ENCODE assay signal across 20 cellular contexts in the genomic region with DNA sequence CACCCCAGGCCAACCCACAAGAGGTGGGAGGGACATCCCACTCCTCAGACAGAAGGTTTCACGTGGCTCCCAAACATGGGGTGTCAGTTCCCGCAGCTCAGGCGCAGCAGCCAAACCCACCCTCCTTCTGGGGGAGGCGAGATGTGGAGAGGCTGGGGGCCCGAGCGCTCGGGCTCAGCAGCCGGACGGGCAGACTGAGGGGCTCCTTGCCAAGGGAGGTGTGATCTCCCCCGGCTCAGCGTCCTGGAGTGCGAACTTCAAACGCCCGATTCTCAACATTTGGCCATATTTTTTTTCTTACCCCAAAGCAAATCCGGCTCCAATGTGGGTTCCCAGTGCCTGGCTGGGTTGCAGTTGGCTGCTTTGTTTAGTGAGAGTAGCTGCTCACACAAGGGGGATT.
DNase-seq lines count a peak whose midpoint lies in the region; ATAC-seq, FAIRE-seq and TF ChIP-seq lines count a peak whose summit lies in the region.
"Had no signal": no experiment of that assay in that cellular context is flagged by ENCODE, and none has a peak within 500 bp of the region (broad histone marks: within the 10 kb centered on the region; RNA-seq: fewer than 3 reads in every experiment).

No MANE protein-coding gene starts in this region.

- H3K9me2 ChIP-seq in GM23338 (ENCODE audit: insufficient read depth): 0 out of 2 replicates have a peak, but pooled peaks cover 8% of the 10 kb centered on the region

- no peak overlapping the region for H3T11ph ChIP-seq in H9 (ENCODE audit: low read length)

- H3K79me2 ChIP-seq in GM23338 (replicated peaks; ENCODE audit: insufficient read depth) (no peaks in the 10 kb centered on the region), H9 (ENCODE audit: insufficient read depth, low read length) (no peaks in the 10 kb centered on the region), H1 (ENCODE audit: control insufficient read depth in 1 of 2, insufficient read depth in 2 of 2, low read length in 2 of 2) (no peaks in the 10 kb centered on the region)

- H3K18ac ChIP-seq in H9 (ENCODE audit: insufficient read length, low read depth, low read length): no peak overlapping the region
- H3K18ac ChIP-seq in H1 (ENCODE audit: extremely low read depth, low read length): no peak overlapping the region
- H3K18ac ChIP-seq in neuronal stem cell (ENCODE audit: low read length): no peak overlapping the region

- H3K23ac ChIP-seq in H9 (ENCODE audit: insufficient read length, low read depth, low read length): no peak overlapping the region
- no peak overlapping the region for H3K23ac ChIP-seq in H1 (ENCODE audit: insufficient read length)
- H3K23ac ChIP-seq in neuronal stem cell (ENCODE audit: low read depth, low read length, poor library complexity): no peak overlapping the region

- CTCF ChIA-PET in H1 (lab: Charles Lee; ENCODE audit: partially characterized antibody): interaction anchor here (0.9 kb wide), 1 partner anchor 939 kb away, joined by 3 read pairs; no protein-coding TSS in a partner anchor

- peaks cover 14% of the 10 kb centered on the region for H3K4me1 Mint-ChIP-seq in GM23338
- H3K4me1 Mint-ChIP-seq in H9: peaks cover 3 to 22% of the 10 kb centered on the region in 2 experiments
- H3K4me1 Mint-ChIP-seq: B cell; CD4-positive, CD25-positive, alpha-beta regulatory T cell; CD8-positive, alpha-beta memory T cell had no signal

- H2BK12ac ChIP-seq in H9 (ENCODE audit: insufficient read length, low read depth, low read length) (no peak overlapping the region), H1 (ENCODE audit: low read depth, low read length) (peak overlapping the region; percentile 56; the same call in 1 of the 2 replicates), neuronal stem cell (ENCODE audit: low read length) (no peak overlapping the region)

- H4K5ac ChIP-seq in H9 (ENCODE audit: insufficient read length, low read depth, low read length) (no peak overlapping the region), H1 (ENCODE audit: insufficient read length, low read depth, low read length) (no peak overlapping the region)

- no peak overlapping the region for H3K27ac Mint-ChIP-seq in GM23338
- H3K27ac Mint-ChIP-seq in H9: no peak overlapping the region
- H3K27ac Mint-ChIP-seq: B cell; CD4-positive, CD25-positive, alpha-beta regulatory T cell had no signal

- no peaks in the 10 kb centered on the region for H4K20me1 ChIP-seq in GM23338 (replicated peaks; ENCODE audit: insufficient read depth)
- no peaks in the 10 kb centered on the region for H4K20me1 ChIP-seq in H9 (ENCODE audit: control insufficient read depth, insufficient read depth, insufficient read length)
- no peaks in the 10 kb centered on the region for H4K20me1 ChIP-seq in H1 (replicated peaks in 1 of 2; ENCODE audit: control insufficient read depth in 1 of 2, insufficient read depth in 2 of 2, low read length in 2 of 2)

- H3K27me3 Mint-ChIP-seq in GM23338 (ENCODE audit: insufficient read depth, low read depth, poor library complexity) (peaks cover 4% of the 10 kb centered on the region), H9 (ENCODE audit: low read depth) (peaks cover 22% of the 10 kb centered on the region)

- TF ChIP-seq POLR2A in H1 (IDR thresholded peaks at IDR 0.05; ENCODE audit: control extremely low read depth in 1 of 2, low read depth in 2 of 2, low read length in 2 of 2): no peak
- TF ChIP-seq POLR2A in ovary (IDR thresholded peaks at IDR 0.05): no peak

- H3K36me3 ChIP-seq in GM23338 (ENCODE audit: insufficient read depth): no peaks in the 10 kb centered on the region
- H3K36me3 ChIP-seq in H1 (ENCODE audit: control insufficient read depth in 2 of 4, insufficient read depth in 4 of 4, low read length in 3 of 4): no peaks in the 10 kb centered on the region
- H3K36me3 ChIP-seq in neuronal stem cell (replicated peaks in 1 of 2; ENCODE audit: control insufficient read depth in 2 of 2, insufficient read depth in 2 of 2, low read length in 2 of 2): no peaks in the 10 kb centered on the region
- no peaks in the 10 kb centered on the region for H3K36me3 ChIP-seq in BE2C
- H3K36me3 ChIP-seq in ovary: no peaks in the 10 kb centered on the region

- TF ChIP-seq CTCF in GM23338 (conservative IDR thresholded peaks at IDR 0.05; ENCODE audit: low read depth in 2 of 2) (no peak), H9 (conservative IDR thresholded peaks at IDR 0.05) (no peak), H1 (IDR thresholded peaks at IDR 0.05; ENCODE audit: control extremely low read depth in 1 of 3, insufficient read depth in 1 of 3, low read depth in 1 of 3, low read length in 3 of 3) (no peak), BE2C (IDR thresholded peaks at IDR 0.05; ENCODE audit: low read depth, low read length) (no peak), ovary (IDR thresholded peaks at IDR 0.05) (no peak)

- H4K8ac ChIP-seq in H9 (replicated peaks; ENCODE audit: insufficient read length, low read depth, low read length) (no peak overlapping the region), H1 (ENCODE audit: extremely low read depth, insufficient read depth, low read length) (no peak overlapping the region), neuronal stem cell (ENCODE audit: low read depth, low read length) (no peak overlapping the region)

- peaks cover 5% of the 10 kb centered on the region; the same call in 1 of the 2 replicates for H3K4me1 ChIP-seq in GM23338 (ENCODE audit: insufficient read depth)
- peaks cover under 1% of the 10 kb centered on the region; the same call in 1 of the 2 replicates for H3K4me1 ChIP-seq in H9 (ENCODE audit: insufficient read depth, low read length)
- H3K4me1 ChIP-seq in H1 (replicated peaks in 1 of 4; ENCODE audit: control insufficient read depth in 3 of 4, insufficient read depth in 4 of 4, low read length in 3 of 4): peaks cover 0 to 7% (median 0%) of the 10 kb centered on the region in 4 experiments; a peak in 2 of 7 replicates
- H3K4me1 ChIP-seq in neuronal stem cell (ENCODE audit: control insufficient read depth in 2 of 2, insufficient read depth in 1 of 2, low read depth in 1 of 2, low read length in 2 of 2): peaks cover 6% of the 10 kb centered on the region in 2 donors
- no peaks in the 10 kb centered on the region for H3K4me1 ChIP-seq in BE2C
- H3K4me1 ChIP-seq in ovary (ENCODE audit: insufficient read depth): peaks cover under 1% of the 10 kb centered on the region

- FAIRE-seq in H1 (lab: Jason Lieb, UNC): no peak
- FAIRE-seq: GM12878, K562 had no signal

- H2AFZ ChIP-seq in GM23338 (peak overlapping the region; percentile 86), H9 (ENCODE audit: low read length) (no peak overlapping the region), H1 (ENCODE audit: low read length) (no peak overlapping the region), neuronal stem cell (ENCODE audit: low read length) (no peak overlapping the region)

- H4K91ac ChIP-seq in H9 (ENCODE audit: insufficient read length, low read depth, low read length) (no peak overlapping the region), H1 (replicated peaks; ENCODE audit: insufficient read length, low read length) (no peak overlapping the region), neuronal stem cell (ENCODE audit: low read depth, low read length, poor library complexity) (no peak overlapping the region)

- no peak overlapping the region for H3K4me3 Mint-ChIP-seq in GM23338
- no peak overlapping the region for H3K4me3 Mint-ChIP-seq in H9
- H3K4me3 Mint-ChIP-seq: B cell; CD4-positive, CD25-positive, alpha-beta regulatory T cell; CD8-positive, alpha-beta memory T cell had no signal

- peak; percentile 22 for DNase-seq in GM23338 (ENCODE audit: low spot score)
- peak; percentile 23 for DNase-seq in H9
- DNase-seq in H1 (ENCODE audit: low read depth in 1 of 2, low spot score in 2 of 2): no peak
- no peak for DNase-seq in neuronal stem cell (ENCODE audit: low spot score)
- DNase-seq in BE2C: no peak
- no peak for DNase-seq in ovary
- no peak for DNase-seq in NCI-H226
- DNase-seq: C1 segment of cervical spinal cord; CD4-positive, CD25-positive, alpha-beta regulatory T cell; CD8-positive, alpha-beta memory T cell; COR-L47; DMS 273 treated with DMSO at 0.1 percent for 48 hours; DMS53; DND-41; EL; IMR-90 had no signal

- WGBS in H9 (ENCODE audit: extremely low coverage, insufficient read length, low lambda C conversion rate): no CpG with 5 or more reads among the region's 15 CpGs
- WGBS in H1 (ENCODE audit: extremely low coverage in 1 of 2, insufficient coverage in 1 of 2, insufficient read length in 1 of 2, insufficient replicate concordance in 2 of 2, low coverage in 1 of 2, low lambda C conversion rate in 2 of 2, missing lambda C conversion rate in 1 of 2), 2 experiments: 85% methylated on average over 11 of the region's 15 CpGs; no CpG with 5 or more reads in 1 of the 2 experiments
- no CpG with 5 or more reads among the region's 15 CpGs for WGBS in neuronal stem cell (ENCODE audit: extremely low coverage in 2 of 2, insufficient read length in 2 of 2, insufficient replicate concordance in 1 of 2), 2 donors
- 0 to 5% (median 2%) methylated on average over 11 to 15 of the region's 15 CpGs for WGBS in ovary, 3 donors

- intact Hi-C loops in ovary (cut with DNase I): no loop called here

- H3K27me3 ChIP-seq in GM23338 (ENCODE audit: insufficient read depth) (no peaks in the 10 kb centered on the region), H9 (ENCODE audit: insufficient read depth, low read length) (no peaks in the 10 kb centered on the region), H1 (replicated peaks in 1 of 4; ENCODE audit: control insufficient read depth in 3 of 4, extremely low read depth in 1 of 4, insufficient read depth in 3 of 4, low read length in 3 of 4) (peaks cover 0 to 2% (median 0%) of the 10 kb centered on the region in 4 experiments; a peak in 1 of 7 replicates), neuronal stem cell (ENCODE audit: control insufficient read depth in 3 of 3, insufficient read depth in 3 of 3, low read depth in 1 of 3, low read length in 3 of 3) (no peaks in the 10 kb centered on the region), BE2C (peaks cover 3% of the 10 kb centered on the region; the same call in 1 of the 2 replicates), ovary (no peaks in the 10 kb centered on the region)

- no peak overlapping the region for H3K14ac ChIP-seq in H9 (ENCODE audit: insufficient read depth, low read length)
- no peak overlapping the region for H3K14ac ChIP-seq in H1 (ENCODE audit: insufficient read length)
- H3K14ac ChIP-seq in neuronal stem cell (ENCODE audit: low read length): no peak overlapping the region

- H3K4me2 ChIP-seq in GM23338 (peak overlapping the region; percentile 51), H9 (ENCODE audit: insufficient read depth, insufficient read length, low read length) (no peak overlapping the region), H1 (ENCODE audit: insufficient read depth in 1 of 2, low read depth in 2 of 2, low read length in 2 of 2) (no peak overlapping the region; a peak in 1 of 4 replicates), neuronal stem cell (ENCODE audit: insufficient read depth, low read length, poor library complexity, severe bottlenecking) (no peak overlapping the region)

- TF ChIP-seq RAD21 in H1 (IDR thresholded peaks at IDR 0.05 in 1 of 2, conservative IDR thresholded peaks at IDR 0.05 in 1 of 2; ENCODE audit: low read depth in 2 of 2, low read length in 2 of 2): no peak

- no peak overlapping the region for H3K27ac ChIP-seq in GM23338 (ENCODE audit: low read depth)
- H3K27ac ChIP-seq in H9 (ENCODE audit: insufficient read length, low read depth, low read length): no peak overlapping the region
- H3K27ac ChIP-seq in H1 (ENCODE audit: low read depth, low read length): no peak overlapping the region
- H3K27ac ChIP-seq in neuronal stem cell (replicated peaks; ENCODE audit: low read length): no peak overlapping the region
- no peak overlapping the region for H3K27ac ChIP-seq in ovary

- H2AK5ac ChIP-seq in H9 (ENCODE audit: insufficient read length, low read length): no peak overlapping the region
- H2AK5ac ChIP-seq in H1 (ENCODE audit: low read depth, low read length): no peak overlapping the region; the same call in 1 of the 2 replicates
- no peak overlapping the region for H2AK5ac ChIP-seq in neuronal stem cell (ENCODE audit: low read depth, low read length)

- POLR2A ChIA-PET in H1 (lab: Charles Lee; ENCODE audit: partially characterized antibody): no interaction called here

- no peaks in the 10 kb centered on the region for H3F3A ChIP-seq in GM23338 (replicated peaks; ENCODE audit: low read depth)

- H3K4ac ChIP-seq in H9 (ENCODE audit: low read depth, low read length): no peak overlapping the region
- no peak overlapping the region for H3K4ac ChIP-seq in H1 (replicated peaks; ENCODE audit: insufficient read length, low read depth, low read length)
- no peak overlapping the region for H3K4ac ChIP-seq in neuronal stem cell (ENCODE audit: low read length)

- no peak; the same call in 2 of the 3 replicates for ATAC-seq in GM23338
- ATAC-seq: GM12878, HCT116, K562 had no signal

- H3K56ac ChIP-seq in H9 (ENCODE audit: insufficient read length, low read depth, low read length) (no peak overlapping the region), H1 (replicated peaks; ENCODE audit: insufficient read length, low read depth, low read length) (no peak overlapping the region)

- H2BK120ac ChIP-seq in H9 (ENCODE audit: low read depth, low read length, poor library complexity, severe bottlenecking) (no peak overlapping the region), H1 (replicated peaks; ENCODE audit: low read depth, low read length) (no peak overlapping the region), neuronal stem cell (ENCODE audit: low read depth, low read length) (no peak overlapping the region)

- H3K4me3 ChIP-seq in GM23338 (no peak overlapping the region), H1 (ENCODE audit: extremely low read depth in 1 of 4, insufficient read depth in 2 of 4, low read depth in 3 of 4, low read length in 4 of 4) (no peak overlapping the region), neuronal stem cell (ENCODE audit: low read length in 2 of 2) (no peak overlapping the region), BE2C (ENCODE audit: low read depth, low read length) (no peak overlapping the region), ovary (no peak overlapping the region)
- H3K4me3 ChIP-seq: GM12878, K562 had no signal

- H3K9me3 ChIP-seq in H9 (ENCODE audit: control insufficient read depth, low read depth, low read length): peaks cover 10% of the 10 kb centered on the region
- peaks cover 0 to 8% of the 10 kb centered on the region in 2 experiments; a peak in 2 of 4 replicates for H3K9me3 ChIP-seq in H1 (ENCODE audit: insufficient read depth in 2 of 2, low read depth in 1 of 2, low read length in 1 of 2)
- H3K9me3 ChIP-seq in neuronal stem cell (replicated peaks in 1 of 2; ENCODE audit: control insufficient read depth in 2 of 2, insufficient read depth in 1 of 2, low read depth in 1 of 2, low read length in 2 of 2): peaks cover 0 to 24% of the 10 kb centered on the region in 2 donors
- no peaks in the 10 kb centered on the region for H3K9me3 ChIP-seq in BE2C
- no peaks in the 10 kb centered on the region for H3K9me3 ChIP-seq in ovary

- H2BK20ac ChIP-seq in H9 (ENCODE audit: low read depth, low read length, poor library complexity, severe bottlenecking) (no peak overlapping the region), H1 (ENCODE audit: low read length) (peak overlapping the region; percentile 10)

- TF ChIP-seq EP300 in H1 (IDR thresholded peaks at IDR 0.05; ENCODE audit: borderline replicate concordance in 1 of 2, low read depth in 2 of 2, low read length in 2 of 2) (no peak), ovary (IDR thresholded peaks at IDR 0.05) (no peak)

- H2BK5ac ChIP-seq in H9 (ENCODE audit: insufficient read length, low read length) (no peak overlapping the region), H1 (ENCODE audit: low read depth, low read length) (no peak overlapping the region), neuronal stem cell (ENCODE audit: low read length) (no peak overlapping the region)

- H3K9ac ChIP-seq in H9 (ENCODE audit: extremely low read depth, insufficient read length, low read length): no peak overlapping the region
- H3K9ac ChIP-seq in H1 (replicated peaks in 1 of 4; ENCODE audit: extremely low read depth in 1 of 4, low read depth in 3 of 4, low read length in 3 of 4): no peak overlapping the region
- no peak overlapping the region for H3K9ac ChIP-seq in neuronal stem cell (ENCODE audit: low read depth, low read length, poor library complexity)

- H3K23me2 ChIP-seq in H9 (ENCODE audit: insufficient read length, low read depth, low read length, poor library complexity, severe bottlenecking): no peaks in the 10 kb centered on the region
- H3K23me2 ChIP-seq in H1 (ENCODE audit: low read depth, low read length): peaks cover 6% of the 10 kb centered on the region; the same call in 1 of the 2 replicates

- H3K79me1 ChIP-seq in H9 (ENCODE audit: insufficient read depth, low read depth, low read length, poor library complexity, severe bottlenecking) (no peaks in the 10 kb centered on the region), H1 (ENCODE audit: low read depth, low read length) (no peaks in the 10 kb centered on the region), neuronal stem cell (ENCODE audit: low read depth, low read length) (no peaks in the 10 kb centered on the region)

- peaks cover 12% of the 10 kb centered on the region; the same call in 2 of the 3 replicates for H3K36me3 Mint-ChIP-seq in GM23338 (ENCODE audit: low read depth)
- peaks cover 0 to 8% (median 0%) of the 10 kb centered on the region in 3 experiments; a peak in 3 of 7 replicates for H3K36me3 Mint-ChIP-seq in H9 (ENCODE audit: insufficient read depth in 1 of 3, low read depth in 3 of 3)
- H3K36me3 Mint-ChIP-seq: CD4-positive, CD25-positive, alpha-beta regulatory T cell; CD8-positive, alpha-beta memory T cell had no signal

- H3K9me3 Mint-ChIP-seq in GM23338 (peaks cover 10% of the 10 kb centered on the region), H9 (peaks cover 9 to 10% of the 10 kb centered on the region in 2 experiments; a peak in 4 of 5 replicates)

- H2BK15ac ChIP-seq in H9 (ENCODE audit: low read depth, low read length) (no peak overlapping the region), H1 (ENCODE audit: low read length) (no peak overlapping the region), neuronal stem cell (ENCODE audit: low read length) (peak overlapping the region; percentile 4)

Comparison
In these comparisons a context has a peak if more than half of its experiments do, and no peak if none do; other contexts are left out.
1. DNase-seq: peak in GM23338 (single experiment) and H9 (single experiment); none in H1 (0 of 2), neuronal stem cell (single experiment), BE2C (single experiment), ovary (0 of 5) and NCI-H226 (single experiment).